Comparison of ENCODE assay signal across 9 cellular contexts in genomic region chr9:98575379-98576346, GRCh38.
DNase-seq lines count a peak whose midpoint lies in the region; ATAC-seq and TF ChIP-seq lines count a peak whose summit lies in the region.
"Had no signal": no experiment of that assay in that cellular context is flagged by ENCODE, and none has a peak within 500 bp of the region (broad histone marks: within the 10 kb centered on the region; RNA-seq: fewer than 3 reads in every experiment).

No MANE protein-coding gene starts in this region.

- H3K14ac ChIP-seq in trophoblast cell (ENCODE audit: low read length), result no peak overlapping the region

- H3K18ac ChIP-seq in trophoblast cell (ENCODE audit: low read length), result no peak overlapping the region

- no peak overlapping the region for H3K27ac ChIP-seq in trophoblast cell (ENCODE audit: low read depth, low read length)

- no peak overlapping the region for H2BK5ac ChIP-seq in trophoblast cell (ENCODE audit: low read depth, low read length, poor library complexity)

- no peak overlapping the region for H2BK12ac ChIP-seq in trophoblast cell (ENCODE audit: low read length)

- H3K23ac ChIP-seq in trophoblast cell (ENCODE audit: low read length), result no peak overlapping the region

- H3K79me1 ChIP-seq in trophoblast cell (ENCODE audit: low read length), result no peaks in the 10 kb centered on the region

- H3K27me3 Mint-ChIP-seq in activated T-cell treated with anti-CD3 and anti-CD28 coated beads, Interleukin-2, amount 50 U/mL, for 4 hours (ENCODE audit: low read depth), result peaks cover 28% of the 10 kb centered on the region

- no peak overlapping the region for H2BK120ac ChIP-seq in trophoblast cell (ENCODE audit: insufficient read depth, low read length, poor library complexity)

- WGBS in trophoblast cell (ENCODE audit: extremely low coverage, insufficient coverage, insufficient read length), result no CpG with 5 or more reads among the region's 13 CpGs

- DNase-seq in GM13976 (ENCODE audit: low spot score) (peak; percentile 78), renal cortical epithelial cell (ENCODE audit: low read depth) (peak; percentile 88), NCI-H524 (lab: John Stamatoyannopoulos, UW) (no peak), nucleus accumbens (lab: John Stamatoyannopoulos, UW) (no peak), trophoblast cell (no peak)
- DNase-seq in activated T-cell treated with anti-CD3 and anti-CD28 coated beads, Interleukin-2, amount 50 U/mL, for 4 hours, result no peak
- DNase-seq: naive B cell had no signal

- no peaks in the 10 kb centered on the region for H3K79me2 ChIP-seq in trophoblast cell (ENCODE audit: control insufficient read depth, insufficient read depth, low read length, poor library complexity)

- no peak overlapping the region for H2AK5ac ChIP-seq in trophoblast cell (ENCODE audit: low read length)

- no peaks in the 10 kb centered on the region for H3K36me3 Mint-ChIP-seq in activated T-cell treated with anti-CD3 and anti-CD28 coated beads, Interleukin-2, amount 50 U/mL, for 4 hours (ENCODE audit: insufficient read depth)
- H3K36me3 Mint-ChIP-seq: naive B cell had no signal

- H2AFZ ChIP-seq in trophoblast cell (ENCODE audit: insufficient read depth, low read length, poor library complexity), result no peak overlapping the region

- H3K9me3 ChIP-seq in trophoblast cell (ENCODE audit: insufficient read depth, low read depth, low read length), result no peaks in the 10 kb centered on the region

- no peak overlapping the region for H3K9ac ChIP-seq in trophoblast cell (ENCODE audit: low read length)

- H3K36me3 ChIP-seq in trophoblast cell (ENCODE audit: control insufficient read depth in 1 of 2, insufficient read depth in 2 of 2, low read length in 2 of 2), result no peaks in the 10 kb centered on the region

- H3K4me2 ChIP-seq in trophoblast cell (ENCODE audit: low read length), result no peak overlapping the region

- TF ChIP-seq CTCF in GM13976 (IDR thresholded peaks at IDR 0.05; ENCODE audit: borderline replicate concordance, control extremely low read depth, extremely low read depth, insufficient read depth, missing control alignments), result no peak

- no peaks in the 10 kb centered on the region for H3K4me1 ChIP-seq in trophoblast cell (ENCODE audit: control insufficient read depth in 1 of 2, insufficient read depth in 2 of 2, low read length in 2 of 2)

- H3K4me1 Mint-ChIP-seq in activated T-cell treated with anti-CD3 and anti-CD28 coated beads, Interleukin-2, amount 50 U/mL, for 4 hours (ENCODE audit: low read depth), result peaks cover 11% of the 10 kb centered on the region

- in situ Hi-C loops in GM13976 (cut with MboI; ENCODE audit: low sequenced_read_pairs, unreplicated experiment), result no loop called here

- H4K8ac ChIP-seq in trophoblast cell (ENCODE audit: low read depth, low read length), result no peak overlapping the region

- ATAC-seq in GM21526 (IDR thresholded peaks at IDR 0.05; ENCODE audit: low FRiP score, unreplicated experiment) (peak; percentile 76), HG03575 (IDR thresholded peaks at IDR 0.05; ENCODE audit: extremely low read depth, insufficient number of reproducible peaks, low FRiP score, unreplicated experiment) (peak; percentile 64)
- peak; percentile 41 to 42 for ATAC-seq in activated T-cell treated with anti-CD3 and anti-CD28 coated beads, Interleukin-2, amount 50 U/mL, for 4 hours

- no peak overlapping the region for H3K4me3 Mint-ChIP-seq in activated T-cell treated with anti-CD3 and anti-CD28 coated beads, Interleukin-2, amount 50 U/mL, for 4 hours

- no peak overlapping the region for H3K4ac ChIP-seq in trophoblast cell (ENCODE audit: low read depth, low read length)

- no peaks in the 10 kb centered on the region for H3K27me3 ChIP-seq in trophoblast cell (ENCODE audit: insufficient read depth, low read length)

- no peaks in the 10 kb centered on the region for H3K9me3 Mint-ChIP-seq in activated T-cell treated with anti-CD3 and anti-CD28 coated beads, Interleukin-2, amount 50 U/mL, for 4 hours

- H4K91ac ChIP-seq in trophoblast cell (ENCODE audit: low read depth, low read length), result no peak overlapping the region

- no peak overlapping the region for H4K12ac ChIP-seq in trophoblast cell (ENCODE audit: low read depth, low read length)

- H3K4me3 ChIP-seq in trophoblast cell (ENCODE audit: low read depth, low read length), result no peak overlapping the region

Comparison
In these comparisons a context has a peak if more than half of its experiments do, and no peak if none do; other contexts are left out.
1. DNase-seq: peak in GM13976 (single experiment) and renal cortical epithelial cell (single experiment); none in activated T-cell treated with anti-CD3 and anti-CD28 coated beads, Interleukin-2, amount 50 U/mL, for 4 hours (single experiment), NCI-H524 (0 of 2), nucleus accumbens (0 of 56) and trophoblast cell (0 of 2).
2. Peak in every context shown above with its lines, with median percentiles within 50 percentile points of each other: ATAC-seq.